Comparison of ENCODE assay signal across 9 cellular contexts in the genomic region with DNA sequence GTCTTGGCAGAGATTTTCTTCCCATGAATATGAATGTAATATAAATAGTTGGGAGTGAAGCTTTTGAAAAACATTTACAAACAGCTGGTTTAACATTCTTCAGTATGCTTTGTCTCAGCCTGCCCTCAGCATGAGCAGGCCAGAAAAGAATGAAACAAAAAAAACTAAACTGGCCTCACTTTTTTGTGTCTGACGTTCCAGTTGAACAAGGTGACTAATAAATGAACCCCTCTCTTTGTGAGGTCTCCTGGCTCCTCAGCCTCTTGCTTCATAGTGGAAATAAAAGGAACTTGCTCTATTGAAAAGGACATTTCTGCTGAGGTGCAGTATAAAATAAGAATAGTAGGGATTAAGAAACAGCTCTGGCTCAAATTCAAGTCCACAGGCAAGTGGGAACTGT. TPM values are rescaled to one million over a fixed set of nuclear protein-coding genes. Genes with fewer than 3 reads are reported as not detected.
A peak's percentile ranks its signal among the peaks of the same experiment; 100 is the strongest.
DNase-seq lines count a peak whose midpoint lies in the region; ATAC-seq and TF ChIP-seq lines count a peak whose summit lies in the region.
"Had no signal": no experiment of that assay in that cellular context is flagged by ENCODE, and none has a peak within 500 bp of the region (broad histone marks: within the 10 kb centered on the region; RNA-seq: fewer than 3 reads in every experiment).

No MANE protein-coding gene starts in this region.

- no peaks in the 10 kb centered on the region for H3K9me3 Mint-ChIP-seq in HFFc6

- ATAC-seq in heart left ventricle (peak in 3 of 4 donors; percentile 50 to 57 (median 50)), left lobe of liver (no peak), GM19328 (IDR thresholded peaks at IDR 0.05; ENCODE audit: unreplicated experiment) (no peak)

- H3K27me3 Mint-ChIP-seq in HFFc6 (ENCODE audit: insufficient read depth) = no peaks in the 10 kb centered on the region

- 7 to 41% (median 15%) methylated on average over 1 of the region's 1 CpG for WGBS in heart left ventricle, 4 donors

- no peaks in the 10 kb centered on the region for H3K9me3 ChIP-seq in heart left ventricle

- TF ChIP-seq CTCF in HFFc6 (IDR thresholded peaks at IDR 0.05) = no peak
- TF ChIP-seq CTCF in heart left ventricle (IDR thresholded peaks at IDR 0.05) = no peak

- H3K4me1 Mint-ChIP-seq in HFFc6 (ENCODE audit: low read depth) = peaks cover 55% of the 10 kb centered on the region

- H3K36me3 Mint-ChIP-seq in HFFc6 (ENCODE audit: low read depth) = peaks cover 4% of the 10 kb centered on the region; the same call in 1 of the 2 replicates

- H3K4me1 ChIP-seq in heart left ventricle = peaks cover 0 to 56% (median 28%) of the 10 kb centered on the region in 12 donors

- peak overlapping the region in 1 of 12 donors; percentile 10 for H3K4me3 ChIP-seq in heart left ventricle

- intact Hi-C loops in heart left ventricle (cut with DNase I) = no loop called here

- no peak for TF ChIP-seq POLR2A in heart left ventricle (IDR thresholded peaks at IDR 0.05)

- no peaks in the 10 kb centered on the region for H3K27me3 ChIP-seq in heart left ventricle

- no peaks in the 10 kb centered on the region for H3K36me3 ChIP-seq in heart left ventricle

- peak overlapping the region; percentile 84 for H3K4me3 Mint-ChIP-seq in HFFc6

- peak overlapping the region; percentile 94 for H3K27ac Mint-ChIP-seq in HFFc6

- peak overlapping the region in 11 of 12 donors; percentile 34 to 76 (median 68) for H3K27ac ChIP-seq in heart left ventricle

- DNase-seq in HFFc6 = peak; percentile 89
- peak; percentile 77 for DNase-seq in astrocyte of the hippocampus (ENCODE audit: low read depth, low spot score)
- DNase-seq in heart left ventricle = no peak
- peak; percentile 65 for DNase-seq in stromal cell of bone marrow (ENCODE audit: low read depth)
- no peak for DNase-seq in left lobe of liver (ENCODE audit: low spot score)
- no peak for DNase-seq in NOMO-1 treated with dmso at 0.1 percent for 144 hours (lab: John Stamatoyannopoulos, UW; ENCODE audit: unreplicated experiment)
- DNase-seq: activated T-cell treated with anti-CD3 and anti-CD28 coated beads, Interleukin-2, amount 50 U/mL, for 48 hours; NCI-H2107 had no signal

RNA-seq across cellular contexts. Expression of gene CHST7, which starts 9.4 kb away (rescaled TPM):
- total RNA-seq in HFFc6 (2021; fragmentation: NEBNext Ultra II Directional; extraction: Animal tissue kit (Norgen Biotek cat#: 25700)) = 10 to 100 TPM; 16.1 to 17.8 (median 17.0) TPM
- total RNA-seq in heart left ventricle (10 to 100 TPM in 5 of 9 donors, 1 to 10 TPM in 4; 5.0 to 41.8 (median 15.0) TPM), left lobe of liver (6.6 TPM)
- 10 to 100 TPM in 1 of 2 donors, 1 to 10 TPM in 1; 3.6 to 31.7 TPM for polyA plus RNA-seq in heart left ventricle

RNA-seq across cellular contexts. Expression of gene ZNF674, which starts 37.7 kb away (rescaled TPM):
- total RNA-seq in HFFc6 (2021; fragmentation: NEBNext Ultra II Directional; extraction: Animal tissue kit (Norgen Biotek cat#: 25700)) = 1 to 10 TPM; 5.1 to 7.1 (median 6.5) TPM
- 1 to 10 TPM in 8 of 9 donors, under 1 TPM in 1; 0.81 to 5.6 (median 3.8) TPM for total RNA-seq in heart left ventricle
- 1 to 10 TPM; 1.0 to 2.0 TPM for polyA plus RNA-seq in heart left ventricle
- 1.8 TPM for total RNA-seq in left lobe of liver

Comparison
In these comparisons a context has a peak if more than half of its experiments do, and no peak if none do; other contexts are left out.
1. DNase-seq: peak in HFFc6 (single experiment), astrocyte of the hippocampus (single experiment) and stromal cell of bone marrow (single experiment); none in heart left ventricle (0 of 5), left lobe of liver (single experiment) and NOMO-1 treated with dmso at 0.1 percent for 144 hours (single experiment).
2. ATAC-seq: peak in heart left ventricle (3 of 4); none in left lobe of liver (single experiment) and GM19328 (single experiment).